Comparison of ENCODE assay signal across 8 cellular contexts in genomic region chr1:44730741-44731512, GRCh38. TPM values are rescaled to one million over a fixed set of nuclear protein-coding genes. Genes with fewer than 3 reads are reported as not detected.
DNase-seq lines count a peak whose midpoint lies in the region; ATAC-seq and TF ChIP-seq lines count a peak whose summit lies in the region.

RNU5D-1 (minus strand) TSS chr1:44731170.

- POLR2A ChIA-PET in CD8-positive, alpha-beta T cell (lab: Charles Lee): interaction anchor here (0.6 to 4.3 kb wide), 21 partner anchors 8 to 609 kb away, joined by 3 to 74 read pairs (median 5); partner anchors contain the start of genes BEST4, BTBD19, KIF2C and MUTYH
- POLR2A ChIA-PET in activated CD4-positive, alpha-beta memory T cell treated with anti-CD3 and anti-CD28 coated beads for 36 hours (lab: Charles Lee): interaction anchor here (0.6 to 6.2 kb wide), 32 partner anchors 9 to 956 kb away, joined by 3 to 461 read pairs (median 6); partner anchors contain the start of genes ARMH1, BTBD19, DYNLT4 and HECTD3

- H3K4me3 ChIP-seq in CD8-positive, alpha-beta T cell (ENCODE audit: low read depth, low read length): peak within 1 kb of the TSS; percentile 36

- peak within 1 kb of the TSS; percentile 99 for H3K27ac ChIP-seq in CD8-positive, alpha-beta T cell (ENCODE audit: low read depth, low read length)

- no peaks in the 10 kb centered on the region for H3K36me3 ChIP-seq in CD8-positive, alpha-beta T cell (ENCODE audit: insufficient read depth, low read length)

- peak within 1 kb of the TSS; percentile 84 for H3K4me3 Mint-ChIP-seq in CD8-positive, alpha-beta T cell
- H3K4me3 Mint-ChIP-seq in activated CD4-positive, alpha-beta memory T cell treated with anti-CD3 and anti-CD28 coated beads for 36 hours: peak within 1 kb of the TSS; percentile 69

- peak; percentile 86 to 96 (median 93) for DNase-seq in CD8-positive, alpha-beta T cell
- DNase-seq in HK-2 (ENCODE audit: unreplicated experiment) (peak; percentile 94), NCI-H82 (lab: John Stamatoyannopoulos, UW) (peak; percentile 99), lung microvascular endothelial cell (ENCODE audit: low read depth in 2 of 2) (peak; percentile 96 to 97)
- peak; percentile 96 for DNase-seq in activated CD4-positive, alpha-beta memory T cell treated with anti-CD3 and anti-CD28 coated beads for 36 hours
- DNase-seq in effector CD4-positive, alpha-beta T cell: peak; percentile 91
- peak; percentile 86 to 90 (median 90) for DNase-seq in stimulated activated CD4-positive, alpha-beta T cell treated with anti-CD3 and anti-CD28 coated beads, TNF-alpha, amount 100 ng/mL, for 4 hours (ENCODE audit: low read depth in 3 of 3)

- no peaks in the 10 kb centered on the region for H3K27me3 ChIP-seq in CD8-positive, alpha-beta T cell (ENCODE audit: insufficient read depth, low read length)

- peak; percentile 75 for ATAC-seq in CD8-positive, alpha-beta T cell
- peak; percentile 57 for ATAC-seq in GM19455 (IDR thresholded peaks at IDR 0.05; ENCODE audit: unreplicated experiment)

- H3K4me1 Mint-ChIP-seq in CD8-positive, alpha-beta T cell (ENCODE audit: low read depth): peaks cover 36% of the 10 kb centered on the region
- peaks cover 37% of the 10 kb centered on the region for H3K4me1 Mint-ChIP-seq in activated CD4-positive, alpha-beta memory T cell treated with anti-CD3 and anti-CD28 coated beads for 36 hours (ENCODE audit: low read depth)

- CTCF ChIA-PET in CD8-positive, alpha-beta T cell (lab: Charles Lee): interaction anchor here (0.6 to 5.1 kb wide), 26 partner anchors 8 to 572 kb away, joined by 3 to 46 read pairs (median 5); partner anchors contain the start of genes ARMH1, BEST4, BTBD19 and HECTD3
- CTCF ChIA-PET in activated CD4-positive, alpha-beta memory T cell treated with anti-CD3 and anti-CD28 coated beads for 36 hours (lab: Charles Lee): interaction anchor here (0.7 to 4.4 kb wide), 23 partner anchors 8 to 609 kb away, joined by 3 to 65 read pairs (median 5); partner anchors contain the start of genes BTBD19, HECTD3, PLK3 and RPS8

- H3K27ac Mint-ChIP-seq in CD8-positive, alpha-beta T cell: peak within 1 kb of the TSS; percentile 100
- peak within 1 kb of the TSS; percentile 100 for H3K27ac Mint-ChIP-seq in activated CD4-positive, alpha-beta memory T cell treated with anti-CD3 and anti-CD28 coated beads for 36 hours

- H3K36me3 Mint-ChIP-seq in CD8-positive, alpha-beta T cell: no peaks in the 10 kb centered on the region
- peaks cover 4% of the 10 kb centered on the region for H3K36me3 Mint-ChIP-seq in activated CD4-positive, alpha-beta memory T cell treated with anti-CD3 and anti-CD28 coated beads for 36 hours

- intact Hi-C loops in CD8-positive, alpha-beta T cell (cut with DNase I, micrococcal nuclease): loop anchor here (1.0 to 10.0 kb wide), 16 partner anchors 8 to 956 kb away; partner anchors contain the start of genes KIF2C (in 2 of the 2), RPS8 (in 2 of the 2), UROD (in 2 of the 2) and ARMH1 (in 1 of the 2)
- intact Hi-C loops in activated CD4-positive, alpha-beta memory T cell treated with anti-CD3 and anti-CD28 coated beads for 36 hours (cut with micrococcal nuclease): loop anchor here (1.0 to 10.0 kb wide), 13 partner anchors 8 to 761 kb away; partner anchors contain the start of genes ARMH1, EIF2B3, KIF2C and RPS8

- peak; percentile 93 for TF ChIP-seq CTCF in CD8-positive, alpha-beta T cell (IDR thresholded peaks at IDR 0.05)

- H3K27me3 Mint-ChIP-seq in CD8-positive, alpha-beta T cell (ENCODE audit: low read depth): no peaks in the 10 kb centered on the region
- H3K27me3 Mint-ChIP-seq in activated CD4-positive, alpha-beta memory T cell treated with anti-CD3 and anti-CD28 coated beads for 36 hours: peaks cover 3% of the 10 kb centered on the region

- no peaks in the 10 kb centered on the region for H3K9me3 ChIP-seq in CD8-positive, alpha-beta T cell (ENCODE audit: low read length)

- no peaks in the 10 kb centered on the region for H3K9me3 Mint-ChIP-seq in CD8-positive, alpha-beta T cell
- peaks cover 2% of the 10 kb centered on the region for H3K9me3 Mint-ChIP-seq in activated CD4-positive, alpha-beta memory T cell treated with anti-CD3 and anti-CD28 coated beads for 36 hours

- H3K4me1 ChIP-seq in CD8-positive, alpha-beta T cell (ENCODE audit: insufficient read depth, low read length): peaks cover 14% of the 10 kb centered on the region

RNA-seq across cellular contexts. Expression of gene RNU5D-1, which starts in this region (rescaled TPM):
- not detected for total RNA-seq in CD8-positive, alpha-beta T cell
- not detected for total RNA-seq in activated CD4-positive, alpha-beta memory T cell treated with anti-CD3 and anti-CD28 coated beads for 36 hours
- total RNA-seq in lung microvascular endothelial cell: not detected in 2 replicates

Comparison
In these comparisons a context has a peak if more than half of its experiments do, and no peak if none do; other contexts are left out.
1. Peak in every context shown above with its lines: DNase-seq, ATAC-seq, H3K4me3 ChIP-seq and H3K27ac ChIP-seq.
2. Peak in DNase-seq, ATAC-seq, H3K4me3 ChIP-seq and H3K27ac ChIP-seq in CD8-positive, alpha-beta T cell; RNA of the gene not detected or under 1 TPM.
3. Peak in DNase-seq in activated CD4-positive, alpha-beta memory T cell treated with anti-CD3 and anti-CD28 coated beads for 36 hours; RNA of the gene not detected or under 1 TPM.
4. Peak in DNase-seq in lung microvascular endothelial cell; RNA of the gene not detected or under 1 TPM.